In genomic region chr3:101166150-101166549, GRCh38 we compare ENCODE assay signal across 17 cellular contexts.
A peak's percentile ranks its signal among the peaks of the same experiment; 100 is the strongest.
DNase-seq lines count a peak whose midpoint lies in the region; ATAC-seq and TF ChIP-seq lines count a peak whose summit lies in the region.
"Had no signal": no experiment of that assay in that cellular context is flagged by ENCODE, and none has a peak within 500 bp of the region (broad histone marks: within the 10 kb centered on the region; RNA-seq: fewer than 3 reads in every experiment).

No MANE protein-coding gene starts in this region.

- no peaks in the 10 kb centered on the region for H3K36me3 ChIP-seq in esophagus muscularis mucosa
- no peaks in the 10 kb centered on the region for H3K36me3 ChIP-seq in stomach smooth muscle (ENCODE audit: control insufficient read depth in 2 of 2, insufficient read depth in 2 of 2, low read length in 2 of 2)
- H3K36me3 ChIP-seq in CD4-positive, alpha-beta memory T cell (ENCODE audit: insufficient read depth, low read length): no peaks in the 10 kb centered on the region

- no peak for TF ChIP-seq EP300 in esophagus muscularis mucosa (IDR thresholded peaks at IDR 0.05)

- no peaks in the 10 kb centered on the region for H3K4me1 Mint-ChIP-seq in CD4-positive, alpha-beta memory T cell
- H3K4me1 Mint-ChIP-seq: CD4-positive, CD25-positive, alpha-beta regulatory T cell; CD8-positive, alpha-beta memory T cell; GM23338; H9 had no signal

- POLR2A ChIA-PET in CD4-positive, alpha-beta memory T cell (lab: Charles Lee; ENCODE audit: partially characterized antibody): no interaction called here

- no peak for TF ChIP-seq POLR2A in esophagus muscularis mucosa (IDR thresholded peaks at IDR 0.05; ENCODE audit: low read depth)

- H3K27ac ChIP-seq in esophagus muscularis mucosa (replicated peaks in 1 of 4) (no peak overlapping the region), stomach smooth muscle (ENCODE audit: low read length) (peak overlapping the region; percentile 6)
- no peak overlapping the region for H3K27ac ChIP-seq in CD4-positive, alpha-beta memory T cell (ENCODE audit: low read depth, low read length)
- H3K27ac ChIP-seq: C4-2B had no signal

- ATAC-seq in GM18867 (IDR thresholded peaks at IDR 0.05; ENCODE audit: unreplicated experiment): peak; percentile 75
- peak; percentile 66 for ATAC-seq in HG02885 (IDR thresholded peaks at IDR 0.05; ENCODE audit: poor library complexity, unreplicated experiment)
- ATAC-seq: GM23338, HCT116 had no signal

- CTCF ChIA-PET in CD4-positive, alpha-beta memory T cell (lab: Charles Lee; ENCODE audit: partially characterized antibody): no interaction called here

- DNase-seq in esophagus muscularis mucosa (ENCODE audit: extremely low spot score) (peak; percentile 19), DMS53 treated with DMSO at 0.1 percent for 48 hours (lab: John Stamatoyannopoulos, UW; ENCODE audit: unreplicated experiment) (no peak), NCI-H1105 (lab: John Stamatoyannopoulos, UW) (no peak)
- DNase-seq in activated CD4-positive, alpha-beta T cell treated with anti-CD3 and anti-CD28 coated beads for 48 hours: no peak
- no peak for DNase-seq in CD4-positive, alpha-beta memory T cell
- DNase-seq: CD4-positive, CD25-positive, alpha-beta regulatory T cell; CD8-positive, alpha-beta memory T cell; DMS 273 treated with DMSO at 0.1 percent for 48 hours; DMS79 treated with DMSO at 0.1 percent for 48 hours; GF-D8; H9 had no signal

- TF ChIP-seq CTCF in esophagus muscularis mucosa (IDR thresholded peaks at IDR 0.05): no peak

- WGBS in esophagus muscularis mucosa: 92% methylated on average over 2 of the region's 2 CpGs

- no peaks in the 10 kb centered on the region for H3K9me3 ChIP-seq in esophagus muscularis mucosa
- H3K9me3 ChIP-seq in stomach smooth muscle (ENCODE audit: control insufficient read depth in 2 of 2, low read length in 2 of 2): no peaks in the 10 kb centered on the region
- no peaks in the 10 kb centered on the region for H3K9me3 ChIP-seq in CD4-positive, alpha-beta memory T cell (ENCODE audit: control insufficient read depth in 1 of 2, low read length in 2 of 2)

- H3K4me3 Mint-ChIP-seq in CD4-positive, alpha-beta memory T cell: no peak overlapping the region
- H3K4me3 Mint-ChIP-seq: CD4-positive, CD25-positive, alpha-beta regulatory T cell; GM23338; H9 had no signal

- intact Hi-C loops in esophagus muscularis mucosa (cut with DNase I): no loop called here
- intact Hi-C loops in CD4-positive, alpha-beta memory T cell (cut with micrococcal nuclease): no loop called here

- H3K9me3 Mint-ChIP-seq in CD4-positive, alpha-beta memory T cell: no peaks in the 10 kb centered on the region
- H3K9me3 Mint-ChIP-seq: CD8-positive, alpha-beta memory T cell; GM23338; H9 had no signal

- H3K27ac Mint-ChIP-seq in CD4-positive, alpha-beta memory T cell: no peak overlapping the region
- H3K27ac Mint-ChIP-seq: CD4-positive, CD25-positive, alpha-beta regulatory T cell; CD8-positive, alpha-beta memory T cell; GM23338; H9 had no signal

- H3K27me3 Mint-ChIP-seq in CD4-positive, alpha-beta memory T cell: peaks cover 5 to 21% of the 10 kb centered on the region in 2 donors
- H3K27me3 Mint-ChIP-seq: CD4-positive, CD25-positive, alpha-beta regulatory T cell had no signal

- H3K36me3 Mint-ChIP-seq in CD4-positive, alpha-beta memory T cell: no peaks in the 10 kb centered on the region
- H3K36me3 Mint-ChIP-seq: CD4-positive, CD25-positive, alpha-beta regulatory T cell had no signal

- H3K4me1 ChIP-seq in esophagus muscularis mucosa: peaks cover 4 to 41% (median 34%) of the 10 kb centered on the region in 4 donors
- H3K4me1 ChIP-seq in stomach smooth muscle (ENCODE audit: control insufficient read depth, insufficient read depth, low read length): peaks cover 29% of the 10 kb centered on the region
- H3K4me1 ChIP-seq in CD4-positive, alpha-beta memory T cell (ENCODE audit: insufficient read depth, low read length): no peaks in the 10 kb centered on the region

- H3K27me3 ChIP-seq in esophagus muscularis mucosa (no peaks in the 10 kb centered on the region), stomach smooth muscle (ENCODE audit: control insufficient read depth in 1 of 2, insufficient read depth in 2 of 2, low read length in 2 of 2) (no peaks in the 10 kb centered on the region)
- H3K27me3 ChIP-seq in CD4-positive, alpha-beta memory T cell (ENCODE audit: insufficient read depth, low read length): no peaks in the 10 kb centered on the region

- H3K4me3 ChIP-seq in esophagus muscularis mucosa (no peak overlapping the region), stomach smooth muscle (ENCODE audit: low read length in 2 of 2) (no peak overlapping the region)
- H3K4me3 ChIP-seq in CD4-positive, alpha-beta memory T cell (ENCODE audit: low read length in 2 of 2): no peak overlapping the region
- H3K4me3 ChIP-seq: GM23338 had no signal

- H3K9ac ChIP-seq in stomach smooth muscle (ENCODE audit: low read length in 2 of 2): no peak overlapping the region
